11 cellular contexts compared by ENCODE assay signal in genomic region chr6:31700716-31701401, GRCh38. TPM values are rescaled to one million over a fixed set of nuclear protein-coding genes. Genes with fewer than 3 reads are reported as not detected.
DNase-seq lines count a peak whose midpoint lies in the region; ATAC-seq and TF ChIP-seq lines count a peak whose summit lies in the region.
"Had no signal": no experiment of that assay in that cellular context is flagged by ENCODE, and none has a peak within 500 bp of the region (broad histone marks: within the 10 kb centered on the region; RNA-seq: fewer than 3 reads in every experiment).

No MANE protein-coding gene starts in this region.

- intact Hi-C loops in MCF 10A (cut with micrococcal nuclease) (no loop called here), breast epithelium (cut with DNase I; ENCODE audit: low total_unique reads) (loop anchor here (10.0 kb wide), 1 partner anchor 64 kb away; the partner anchor contains the start of gene SAPCD1)

- H3K27ac Mint-ChIP-seq in MCF 10A (ENCODE audit: low read depth, unreplicated experiment), result no peak overlapping the region
- peak overlapping the region; percentile 98 for H3K27ac Mint-ChIP-seq in activated T-helper 17 cell treated with anti-CD3 and anti-CD28 coated beads, Interleukin-2, amount 50 U/mL, for 72 hours

- H3K27me3 Mint-ChIP-seq in MCF 10A (ENCODE audit: insufficient read depth, unreplicated experiment), result no peaks in the 10 kb centered on the region
- H3K27me3 Mint-ChIP-seq in activated T-helper 17 cell treated with anti-CD3 and anti-CD28 coated beads, Interleukin-2, amount 50 U/mL, for 72 hours, result no peaks in the 10 kb centered on the region

- H3K27ac ChIP-seq in breast epithelium, result no peak overlapping the region
- no peak overlapping the region for H3K27ac ChIP-seq in muscle layer of colon (ENCODE audit: low read depth, low read length)
- no peak overlapping the region for H3K27ac ChIP-seq in suprapubic skin

- peaks cover 4 to 17% of the 10 kb centered on the region in 2 donors for H3K4me1 ChIP-seq in breast epithelium
- H3K4me1 ChIP-seq in muscle layer of colon (ENCODE audit: insufficient read depth, low read length), result peaks cover 24% of the 10 kb centered on the region
- peaks cover 20% of the 10 kb centered on the region for H3K4me1 ChIP-seq in suprapubic skin

- H3K36me3 ChIP-seq in breast epithelium (no peaks in the 10 kb centered on the region), muscle layer of colon (ENCODE audit: insufficient read depth, low read length) (peaks cover 11% of the 10 kb centered on the region), suprapubic skin (peaks cover 30% of the 10 kb centered on the region)

- peak overlapping the region; percentile 95 for H3K4me3 Mint-ChIP-seq in MCF 10A (ENCODE audit: unreplicated experiment)
- H3K4me3 Mint-ChIP-seq in activated T-helper 17 cell treated with anti-CD3 and anti-CD28 coated beads, Interleukin-2, amount 50 U/mL, for 72 hours, result peak overlapping the region; percentile 98

- WGBS in suprapubic skin, result 86% methylated on average over 5 of the region's 5 CpGs

- peaks cover 5% of the 10 kb centered on the region for H3K4me1 Mint-ChIP-seq in MCF 10A (ENCODE audit: insufficient read depth, unreplicated experiment)
- peaks cover 24% of the 10 kb centered on the region for H3K4me1 Mint-ChIP-seq in activated T-helper 17 cell treated with anti-CD3 and anti-CD28 coated beads, Interleukin-2, amount 50 U/mL, for 72 hours

- H3K36me3 Mint-ChIP-seq in MCF 10A (ENCODE audit: insufficient read depth, unreplicated experiment), result peaks cover 38% of the 10 kb centered on the region
- peaks cover 54% of the 10 kb centered on the region for H3K36me3 Mint-ChIP-seq in activated T-helper 17 cell treated with anti-CD3 and anti-CD28 coated beads, Interleukin-2, amount 50 U/mL, for 72 hours (ENCODE audit: low read depth)

- no peak for ATAC-seq in activated T-helper 17 cell treated with anti-CD3 and anti-CD28 coated beads, Interleukin-2, amount 50 U/mL, for 72 hours (replicated peaks)
- no peak for ATAC-seq in GM19467 (IDR thresholded peaks at IDR 0.05; ENCODE audit: unreplicated experiment)

- TF ChIP-seq CTCF in MCF 10A (IDR thresholded peaks at IDR 0.05; ENCODE audit: unreplicated experiment), result no peak
- no peak for TF ChIP-seq CTCF in breast epithelium (IDR thresholded peaks at IDR 0.05)
- no peak for TF ChIP-seq CTCF in suprapubic skin (IDR thresholded peaks at IDR 0.05)
- no peak for TF ChIP-seq CTCF in GM13977 (IDR thresholded peaks at IDR 0.05; ENCODE audit: extremely low read depth, insufficient read depth, missing control alignments)

- H3K4me3 ChIP-seq in breast epithelium, result peak overlapping the region in 1 of 3 donors; percentile 90
- H3K4me3 ChIP-seq in muscle layer of colon (ENCODE audit: low read depth in 1 of 2, low read length in 2 of 2), result peak overlapping the region in 1 of 2 donors; percentile 97
- H3K4me3 ChIP-seq in suprapubic skin, result peak overlapping the region; percentile 69

- no TSS peak for BruUV-seq in MCF 10A (replicated peaks; lab: Mats Ljungman, UMichigan)

- TF ChIP-seq POLR2A in breast epithelium (IDR thresholded peaks at IDR 0.05) (no peak), suprapubic skin (IDR thresholded peaks at IDR 0.05) (no peak)

- in situ Hi-C loops in GM13977 (cut with MboI; ENCODE audit: low pct_unique_long_range_greater_than_20kb, low sequenced_read_pairs, unreplicated experiment), result no loop called here

- H3K9ac ChIP-seq in muscle layer of colon (ENCODE audit: low read length), result peak overlapping the region; percentile 99

- POLR2A ChIA-PET in MCF 10A (lab: Yijun Ruan, JAX), result interaction anchor here (0.7 to 2.8 kb wide), 2 partner anchors 9 to 106 kb away, joined by 3 to 19 read pairs; partner anchors contain the start of gene LSM2

- no peak for TF ChIP-seq EP300 in suprapubic skin (IDR thresholded peaks at IDR 0.05)

- H3K9me3 ChIP-seq in breast epithelium, result no peaks in the 10 kb centered on the region
- no peaks in the 10 kb centered on the region for H3K9me3 ChIP-seq in muscle layer of colon (ENCODE audit: low read length)
- H3K9me3 ChIP-seq in suprapubic skin, result no peaks in the 10 kb centered on the region
- H3K9me3 ChIP-seq: Peyer's patch had no signal

- H3K27me3 ChIP-seq in breast epithelium, result no peaks in the 10 kb centered on the region
- H3K27me3 ChIP-seq in muscle layer of colon (ENCODE audit: control insufficient read depth in 1 of 2, insufficient read depth in 2 of 2, low read length in 2 of 2), result no peaks in the 10 kb centered on the region
- H3K27me3 ChIP-seq in suprapubic skin, result no peaks in the 10 kb centered on the region
- H3K27me3 ChIP-seq: Peyer's patch had no signal

- no peaks in the 10 kb centered on the region for H3K9me3 Mint-ChIP-seq in MCF 10A (ENCODE audit: unreplicated experiment)
- no peaks in the 10 kb centered on the region for H3K9me3 Mint-ChIP-seq in activated T-helper 17 cell treated with anti-CD3 and anti-CD28 coated beads, Interleukin-2, amount 50 U/mL, for 72 hours

- DNase-seq in MCF 10A (ENCODE audit: unreplicated experiment), result no peak
- no peak for DNase-seq in breast epithelium (ENCODE audit: low spot score in 2 of 2)
- DNase-seq in suprapubic skin (ENCODE audit: low spot score in 2 of 2), result no peak
- DNase-seq in MV-4-11 (lab: John Stamatoyannopoulos, UW), result no peak
- DNase-seq in GM13977 (ENCODE audit: low spot score), result no peak
- DNase-seq: Peyer's patch had no signal

- CTCF ChIA-PET in MCF 10A (lab: Yijun Ruan, JAX), result interaction anchor here (0.6 kb wide), 1 partner anchor 238 kb away, joined by 4 read pairs; no protein-coding TSS in a partner anchor

RNA-seq across cellular contexts. Expression of gene ABHD16A, which starts 2.3 kb away (rescaled TPM):
- total RNA-seq in MCF 10A (2022) (32.1 and 42.7 TPM in 2 replicates), breast epithelium (10 to 100 TPM; 42.6 to 62.6 (median 50.5) TPM), suprapubic skin (10 to 100 TPM; 49.4 to 68.2 (median 57.3) TPM)
- total RNA-seq in activated T-helper 17 cell treated with anti-CD3 and anti-CD28 coated beads, Interleukin-2, amount 50 U/mL, for 72 hours, result 10 to 100 TPM; 31.4 to 31.7 TPM

RNA-seq across cellular contexts. Expression of gene LY6G6F, which starts 5.8 kb away (rescaled TPM):
- total RNA-seq in MCF 10A (2022) (not detected in 2 replicates), breast epithelium (not detected), suprapubic skin (not detected)
- not detected for total RNA-seq in activated T-helper 17 cell treated with anti-CD3 and anti-CD28 coated beads, Interleukin-2, amount 50 U/mL, for 72 hours
- total RNA-seq: cardiac septum, fibroblast of lung, Peyer's patch had no signal

RNA-seq across cellular contexts. Expression of gene LY6G6D, which starts 14.3 kb away (rescaled TPM):
- not detected in 2 replicates for total RNA-seq in MCF 10A (2022)
- total RNA-seq in breast epithelium, result not detected
- total RNA-seq in activated T-helper 17 cell treated with anti-CD3 and anti-CD28 coated beads, Interleukin-2, amount 50 U/mL, for 72 hours, result not detected
- total RNA-seq in suprapubic skin, result 10 to 100 TPM in 1 of 4 donors, 1 to 10 TPM in 1, not detected in 2; 5.5 to 30.8 TPM
- total RNA-seq: cardiac septum, fibroblast of lung, Peyer's patch had no signal

RNA-seq across cellular contexts. Expression of gene LY6G5C, which starts 20.0 kb away (rescaled TPM):
- total RNA-seq in MCF 10A (2022) (0.64 and 1.4 TPM in 2 replicates), breast epithelium (1 to 10 TPM in 1 of 3 donors, under 1 TPM in 2; 0.33 to 1.9 (median 0.64) TPM), suprapubic skin (1 to 10 TPM in 1 of 4 donors, under 1 TPM in 1, not detected in 2; 0.73 to 5.1 TPM)
- total RNA-seq in activated T-helper 17 cell treated with anti-CD3 and anti-CD28 coated beads, Interleukin-2, amount 50 U/mL, for 72 hours, result 1 to 10 TPM; 2.2 to 5.0 TPM
- total RNA-seq: Peyer's patch had no signal

RNA-seq across cellular contexts. Expression of gene LY6G6C, which starts 20.7 kb away (rescaled TPM):
- total RNA-seq in MCF 10A (2022) (0.32 TPM in 1 of 2 replicates, not detected in the other), breast epithelium (not detected), suprapubic skin (100 to 1,000 TPM in 3 of 4 donors, 10 to 100 TPM in 1; 80.0 to 376 (median 338) TPM)
- under 1 TPM in 1 of 2 donors, not detected in 1; 0.64 TPM for total RNA-seq in activated T-helper 17 cell treated with anti-CD3 and anti-CD28 coated beads, Interleukin-2, amount 50 U/mL, for 72 hours
- total RNA-seq: cardiac septum, fibroblast of lung, Peyer's patch had no signal
